26 cellular contexts compared by ENCODE assay signal in genomic region chr10:107579970-107580369, GRCh38.
"Had no signal": no experiment of that assay in that cellular context is flagged by ENCODE, and none has a peak within 500 bp of the region (broad histone marks: within the 10 kb centered on the region; RNA-seq: fewer than 3 reads in every experiment).

No MANE protein-coding gene starts in this region.

- H3K36me3 ChIP-seq: brain microvascular endothelial cell, esophagus muscularis mucosa, gastrocnemius medialis, heart left ventricle had no signal

- H3K4me3 Mint-ChIP-seq: activated CD4-positive, alpha-beta memory T cell treated with anti-CD3 and anti-CD28 coated beads for 36 hours; activated CD4-positive, alpha-beta T cell treated with anti-CD3 and anti-CD28 coated beads for 36 hours; activated CD4-positive, alpha-beta T cell treated with anti-CD3 and anti-CD28 coated beads, Interleukin-2, amount 10 ng/mL, durations not matched to agents 24 days and 14 days; activated CD8-positive, alpha-beta memory T cell treated with anti-CD3 and anti-CD28 coated beads, Interleukin-2, amount 10 ng/mL, durations not matched to agents 7 days and 5 days; activated CD8-positive, alpha-beta T cell treated with anti-CD3 and anti-CD28 coated beads, Interleukin-2, amount 10 ng/mL, durations not matched to agents 7 days and 5 days; activated naive CD8-positive, alpha-beta T cell; activated T-cell treated with anti-CD3 and anti-CD28 coated beads, Interleukin-2, amount 50 U/mL, for 72 hours had no signal

- H3K4me1 Mint-ChIP-seq: activated CD4-positive, alpha-beta T cell treated with anti-CD3 and anti-CD28 coated beads for 36 hours; activated CD4-positive, alpha-beta T cell treated with anti-CD3 and anti-CD28 coated beads, Interleukin-2, amount 10 ng/mL, durations not matched to agents 24 days and 14 days; activated CD8-positive, alpha-beta memory T cell treated with anti-CD3 and anti-CD28 coated beads, Interleukin-2, amount 10 ng/mL, durations not matched to agents 7 days and 5 days had no signal

- H3K27ac ChIP-seq: brain microvascular endothelial cell, esophagus muscularis mucosa, gastrocnemius medialis, heart left ventricle had no signal

- H3K4me3 ChIP-seq: esophagus muscularis mucosa, gastrocnemius medialis, heart left ventricle had no signal

- H3K9me3 ChIP-seq: gastrocnemius medialis had no signal

- H3K27me3 ChIP-seq: brain microvascular endothelial cell, esophagus muscularis mucosa, gastrocnemius medialis, heart left ventricle had no signal

- H3K36me3 Mint-ChIP-seq: activated CD4-positive, alpha-beta memory T cell treated with anti-CD3 and anti-CD28 coated beads for 36 hours; activated CD8-positive, alpha-beta memory T cell treated with anti-CD3 and anti-CD28 coated beads, Interleukin-2, amount 10 ng/mL, durations not matched to agents 7 days and 5 days; activated naive CD8-positive, alpha-beta T cell had no signal

- ATAC-seq: activated CD4-positive, alpha-beta T cell treated with anti-CD3 and anti-CD28 coated beads for 36 hours; activated CD8-positive, alpha-beta memory T cell treated with anti-CD3 and anti-CD28 coated beads, Interleukin-2, amount 10 ng/mL, durations not matched to agents 7 days and 5 days; activated CD8-positive, alpha-beta T cell treated with anti-CD3 and anti-CD28 coated beads, Interleukin-2, amount 10 ng/mL, durations not matched to agents 7 days and 5 days; activated T-cell treated with anti-CD3 and anti-CD28 coated beads, Interleukin-2, amount 50 U/mL, for 72 hours; gastrocnemius medialis; heart left ventricle had no signal

- H3K4me1 ChIP-seq: esophagus muscularis mucosa, heart left ventricle had no signal

- H3K27ac Mint-ChIP-seq: activated CD4-positive, alpha-beta memory T cell treated with anti-CD3 and anti-CD28 coated beads for 36 hours; activated CD4-positive, alpha-beta T cell treated with anti-CD3 and anti-CD28 coated beads for 36 hours; activated CD4-positive, alpha-beta T cell treated with anti-CD3 and anti-CD28 coated beads, Interleukin-2, amount 10 ng/mL, durations not matched to agents 24 days and 14 days; activated CD8-positive, alpha-beta memory T cell treated with anti-CD3 and anti-CD28 coated beads, Interleukin-2, amount 10 ng/mL, durations not matched to agents 7 days and 5 days; activated CD8-positive, alpha-beta T cell treated with anti-CD3 and anti-CD28 coated beads, Interleukin-2, amount 10 ng/mL, durations not matched to agents 7 days and 5 days; activated naive CD8-positive, alpha-beta T cell; activated T-cell treated with anti-CD3 and anti-CD28 coated beads, Interleukin-2, amount 50 U/mL, for 72 hours had no signal

- H3K27me3 Mint-ChIP-seq: activated CD4-positive, alpha-beta memory T cell treated with anti-CD3 and anti-CD28 coated beads for 36 hours; activated CD4-positive, alpha-beta T cell treated with anti-CD3 and anti-CD28 coated beads for 36 hours; activated CD4-positive, alpha-beta T cell treated with anti-CD3 and anti-CD28 coated beads, Interleukin-2, amount 10 ng/mL, durations not matched to agents 24 days and 14 days; activated CD8-positive, alpha-beta memory T cell treated with anti-CD3 and anti-CD28 coated beads, Interleukin-2, amount 10 ng/mL, durations not matched to agents 7 days and 5 days; activated naive CD8-positive, alpha-beta T cell had no signal

- DNase-seq: activated CD4-positive, alpha-beta memory T cell treated with anti-CD3 and anti-CD28 coated beads for 36 hours; activated CD4-positive, alpha-beta T cell treated with anti-CD3 and anti-CD28 coated beads for 36 hours; activated CD4-positive, alpha-beta T cell treated with anti-CD3 and anti-CD28 coated beads, Interleukin-2, amount 10 ng/mL, durations not matched to agents 24 days and 14 days; activated CD4-positive, CD25-positive, alpha-beta regulatory T cell; activated CD4-positive, CD25-positive, alpha-beta regulatory T cell treated with anti-CD3 and anti-CD28 coated beads, Interleukin-2, amount 50 U/mL, for 72 hours; activated CD8-positive, alpha-beta memory T cell treated with anti-CD3 and anti-CD28 coated beads, Interleukin-2, amount 10 ng/mL, durations not matched to agents 7 days and 5 days; activated CD8-positive, alpha-beta memory T cell treated with anti-CD3 and anti-CD28 coated beads, Interleukin-2, amount 50 U/mL, for 4 hours; activated CD8-positive, alpha-beta T cell treated with anti-CD3 and anti-CD28 coated beads, Interleukin-2, amount 10 ng/mL, durations not matched to agents 7 days and 5 days; activated gamma-delta T cell treated with Interleukin-2 at 50 U/mL for 16 hours; activated naive CD4-positive, alpha-beta T cell treated with anti-CD3 and anti-CD28 coated beads, Interleukin-2, amount 50 U/mL, for 16 hours; activated naive CD4-positive, alpha-beta T cell treated with Interleukin-2 at 50 U/mL for 16 hours; activated T-cell treated with anti-CD3 and anti-CD28 coated beads, Interleukin-2, amount 50 U/mL, for 1 hour; activated T-cell treated with anti-CD3 and anti-CD28 coated beads, Interleukin-2, amount 50 U/mL, for 72 hours; amniotic stem cell; anterior cingulate cortex; brain microvascular endothelial cell; caudate nucleus; cortex of kidney; dermis blood vessel endothelial cell; effector CD8-positive, alpha-beta T cell; gastrocnemius medialis; glutamatergic neuron; heart left ventricle; T-helper 2 cell had no signal
